In genomic region chr22:46007003-46007847, GRCh38 we compare ENCODE assay signal across 7 cellular contexts. TPM values are rescaled to one million over a fixed set of nuclear protein-coding genes. Genes with fewer than 3 reads are reported as not detected.
DNase-seq lines count a peak whose midpoint lies in the region; ATAC-seq, FAIRE-seq and TF ChIP-seq lines count a peak whose summit lies in the region.

No MANE protein-coding gene starts in this region.

- no peaks in the 10 kb centered on the region for H3K36me3 ChIP-seq in RWPE2 (ENCODE audit: low read depth)

- TF ChIP-seq CTCF in HFF-Myc (IDR thresholded peaks at IDR 0.05; ENCODE audit: low read depth, low read length, missing control alignments) (no peak), RWPE2 (IDR thresholded peaks at IDR 0.05; ENCODE audit: poor library complexity, severe bottlenecking) (no peak), fibroblast of pulmonary artery (IDR thresholded peaks at IDR 0.05; ENCODE audit: low read length, missing control alignments) (no peak)

- peak overlapping the region; percentile 99 for H3K27ac ChIP-seq in RWPE2 (ENCODE audit: poor library complexity, severe bottlenecking)

- ATAC-seq in RWPE2 (ENCODE audit: low read depth) = peak; percentile 76
- no peak for ATAC-seq in HG03442 (IDR thresholded peaks at IDR 0.05; ENCODE audit: unreplicated experiment)

- no peak for DNase-seq in HFF-Myc (ENCODE audit: extremely low read depth, low read depth)
- peak; percentile 90 for DNase-seq in RWPE2 (ENCODE audit: low spot score)
- DNase-seq in fibroblast of pulmonary artery (ENCODE audit: low read depth) = peak; percentile 86
- DNase-seq in posterior vena cava (ENCODE audit: low spot score) = peak; percentile 90
- no peak for DNase-seq in NCI-H2029 treated with DMSO at 0.1 percent for 48 hours (lab: John Stamatoyannopoulos, UW)
- no peak for DNase-seq in GM12891 (ENCODE audit: insufficient read length, low spot score)

- no peak for FAIRE-seq in GM12891 (lab: Jason Lieb, UNC)

- no peaks in the 10 kb centered on the region for H3K27me3 ChIP-seq in RWPE2 (ENCODE audit: insufficient read depth, poor library complexity, severe bottlenecking)

- intact Hi-C loops in posterior vena cava (cut with DNase I) = loop anchor here in 1 of 2 donors (2.0 to 5.0 kb wide), 2 partner anchors 65 to 108 kb away; no protein-coding TSS in a partner anchor

- H3K4me3 ChIP-seq in HFF-Myc (replicated peaks; ENCODE audit: low read depth, low read length) (peak overlapping the region; percentile 35), RWPE2 (ENCODE audit: severe bottlenecking) (peak overlapping the region; percentile 14), fibroblast of pulmonary artery (replicated peaks; ENCODE audit: low read depth, low read length) (peak overlapping the region; percentile 27)

- no peaks in the 10 kb centered on the region for H3K9me3 ChIP-seq in RWPE2 (ENCODE audit: severe bottlenecking)

- TF ChIP-seq POLR2A in GM12891 (IDR thresholded peaks at IDR 0.05; ENCODE audit: low read depth, low read length) = no peak

- peaks cover 13% of the 10 kb centered on the region for H3K4me1 ChIP-seq in RWPE2 (ENCODE audit: insufficient read depth, poor library complexity, severe bottlenecking)

TF ChIP-seq in GM12891, 5 proteins besides CTCF, POLR2A, EP300 and RAD21:
- TF ChIP-seq TAF1 (IDR thresholded peaks at IDR 0.05; ENCODE audit: low read depth, low read length) = no peak
- no peak for TF ChIP-seq POLR2AphosphoS5 (IDR thresholded peaks at IDR 0.05; ENCODE audit: low read depth, low read length)
- TF ChIP-seq POU2F2 (IDR thresholded peaks at IDR 0.05; ENCODE audit: low read depth, low read length) = no peak
- TF ChIP-seq SPI1 (IDR thresholded peaks at IDR 0.05; ENCODE audit: low read depth, low read length) = no peak
- no peak for TF ChIP-seq PAX5 (IDR thresholded peaks at IDR 0.05; ENCODE audit: insufficient read depth, low read length, severe bottlenecking)
TF ChIP-seq in GM12891: peak in this region for 0.

RNA-seq across cellular contexts. Expression of gene WNT7B, which starts 30.3 kb away (rescaled TPM):
- total RNA-seq in posterior vena cava = not detected
- polyA plus RNA-seq in GM12891 (2012; ENCODE audit: low read depth, missing spikeins) = 1.3 TPM

Comparison
In these comparisons a context has a peak if more than half of its experiments do, and no peak if none do; other contexts are left out.
1. DNase-seq: peak in RWPE2 (single experiment), fibroblast of pulmonary artery (single experiment) and posterior vena cava (single experiment); none in HFF-Myc (single experiment), NCI-H2029 treated with DMSO at 0.1 percent for 48 hours (single experiment) and GM12891 (single experiment).
2. Peak in every context shown above with its lines, with median percentiles within 50 percentile points of each other: H3K4me3 ChIP-seq.